ENCODE assay signal across 28 cellular contexts in genomic region chr2:7127687-7128086, GRCh38.
"Had no signal": no experiment of that assay in that cellular context is flagged by ENCODE, and none has a peak within 500 bp of the region (broad histone marks: within the 10 kb centered on the region; RNA-seq: fewer than 3 reads in every experiment).

No MANE protein-coding gene starts in this region.

- ATAC-seq: effector memory CD8-positive, alpha-beta T cell; esophagus mucosa; foreskin keratinocyte; gastrocnemius medialis; gastroesophageal sphincter; heart left ventricle; heart right ventricle had no signal

- H3K36me3 ChIP-seq: colonic mucosa, esophagus muscularis mucosa, esophagus squamous epithelium, gastrocnemius medialis, gastroesophageal sphincter, heart left ventricle, heart right ventricle had no signal

- FAIRE-seq: colon, endometrium, endothelial cell of umbilical vein, frontal cortex had no signal

- H3K4me3 ChIP-seq: colonic mucosa, coronary artery, dorsolateral prefrontal cortex, esophagus muscularis mucosa, esophagus squamous epithelium, gastrocnemius medialis, gastroesophageal sphincter, heart left ventricle, heart right ventricle had no signal

- H3K27me3 ChIP-seq: colonic mucosa, dorsolateral prefrontal cortex, esophagus muscularis mucosa, esophagus squamous epithelium, foreskin keratinocyte, gastrocnemius medialis, gastroesophageal sphincter, heart left ventricle, heart right ventricle had no signal

- H3K9me3 ChIP-seq: colonic mucosa, esophagus muscularis mucosa, esophagus squamous epithelium, gastrocnemius medialis, gastroesophageal sphincter, heart left ventricle had no signal

- H3K27ac ChIP-seq: colonic mucosa, coronary artery, dorsolateral prefrontal cortex, epithelial cell of prostate, esophagus muscularis mucosa, esophagus squamous epithelium, foreskin keratinocyte, gastrocnemius medialis, gastroesophageal sphincter, heart left ventricle, heart right ventricle had no signal

- DNase-seq: colonic mucosa; cortex of kidney; dermis blood vessel endothelial cell; dorsolateral prefrontal cortex; effector CD4-positive, alpha-beta T cell; effector CD8-positive, alpha-beta T cell; effector memory CD4-positive, alpha-beta T cell; effector memory CD8-positive, alpha-beta T cell; endodermal cell; erythroblast; esophagus squamous epithelium; foreskin fibroblast; foreskin keratinocyte; foreskin melanocyte; gastrocnemius medialis; glutamatergic neuron; head of caudate nucleus; heart left ventricle; heart right ventricle had no signal

- H3K4me1 ChIP-seq: colonic mucosa, esophagus squamous epithelium, foreskin keratinocyte, gastrocnemius medialis, gastroesophageal sphincter, heart left ventricle, heart right ventricle had no signal
